ENCODE assay signal across 25 cellular contexts in the genomic region with DNA sequence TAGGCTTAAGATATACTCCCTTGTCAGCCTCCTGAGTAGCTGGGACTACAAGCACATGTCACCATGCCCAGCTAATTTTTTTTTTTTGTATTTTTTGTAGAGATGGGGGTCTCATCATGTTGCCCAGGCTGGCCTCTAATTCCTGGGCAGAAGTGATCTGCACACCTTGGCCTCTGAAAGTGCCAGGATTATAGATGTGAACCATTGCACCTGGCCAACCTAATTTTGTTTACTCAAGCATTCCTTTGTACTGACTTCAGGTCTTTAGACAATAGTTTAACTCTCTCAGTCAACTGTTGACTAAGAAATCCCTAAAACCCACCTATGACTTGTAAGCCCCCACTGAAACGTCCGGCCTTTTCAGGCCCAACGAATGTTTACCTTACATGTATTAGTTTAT.
"Had no signal": no experiment of that assay in that cellular context is flagged by ENCODE, and none has a peak within 500 bp of the region (broad histone marks: within the 10 kb centered on the region; RNA-seq: fewer than 3 reads in every experiment).

No MANE protein-coding gene starts in this region.

- H3K9ac ChIP-seq: KMS-11 had no signal

- H3K36me3 Mint-ChIP-seq: activated naive CD4-positive, alpha-beta T cell treated with anti-CD3 and anti-CD28 coated beads, Interleukin-2, amount 10 ng/mL, durations not matched to agents 7 days and 5 days; activated naive CD8-positive, alpha-beta T cell treated with anti-CD3 and anti-CD28 coated beads for 36 hours; T-cell had no signal

- DNase-seq: activated CD4-positive, alpha-beta memory T cell treated with anti-CD3 and anti-CD28 coated beads, Interleukin-2, amount 10 ng/mL, durations not matched to agents 7 days and 5 days; activated CD4-positive, alpha-beta T cell treated with anti-CD3 and anti-CD28 coated beads for 36 hours; activated CD4-positive, alpha-beta T cell treated with anti-CD3 and anti-CD28 coated beads, Interleukin-2, amount 50 U/mL, for 1 hour; activated CD4-positive, CD25-positive, alpha-beta regulatory T cell; activated gamma-delta T cell treated with Interleukin-2 at 50 U/mL for 16 hours; activated naive CD4-positive, alpha-beta T cell treated with anti-CD3 and anti-CD28 coated beads, Interleukin-2, amount 10 ng/mL, durations not matched to agents 7 days and 5 days; activated naive CD8-positive, alpha-beta T cell treated with anti-CD3 and anti-CD28 coated beads for 36 hours; activated T-cell treated with anti-CD3 and anti-CD28 coated beads for 4 hours; activated T-cell treated with anti-CD3 and anti-CD28 coated beads, Interleukin-2, amount 50 U/mL, for 72 hours; MG63; MV-4-11; NCI-H1105 treated with DMSO at 0.1 percent for 48 hours; NCI-H1436 treated with DMSO at 0.1 percent for 48 hours; NCI-H187 treated with DMSO at 0.1 percent for 48 hours; NCI-H2081 treated with DMSO at 0.1 percent for 48 hours; NCI-H446; NCI-H524; PC-3; SHP77 treated with DMSO at 0.1 percent for 48 hours; T-cell; T-helper 2 cell; T1000 had no signal

- H3K4me2 ChIP-seq: KMS-11 had no signal

- H3K36me3 ChIP-seq: breast epithelium, MG63 had no signal

- H3K4me3 ChIP-seq: breast epithelium, MG63 had no signal

- H3K9me3 ChIP-seq: MG63 had no signal

- H3K27me3 Mint-ChIP-seq: activated CD4-positive, alpha-beta memory T cell treated with anti-CD3 and anti-CD28 coated beads, Interleukin-2, amount 10 ng/mL, durations not matched to agents 7 days and 5 days; activated CD4-positive, alpha-beta T cell treated with anti-CD3 and anti-CD28 coated beads for 36 hours; activated naive CD4-positive, alpha-beta T cell treated with anti-CD3 and anti-CD28 coated beads, Interleukin-2, amount 10 ng/mL, durations not matched to agents 7 days and 5 days; activated naive CD8-positive, alpha-beta T cell treated with anti-CD3 and anti-CD28 coated beads for 36 hours; T-cell had no signal

- ATAC-seq: activated CD4-positive, alpha-beta T cell treated with anti-CD3 and anti-CD28 coated beads for 36 hours; activated T-cell treated with anti-CD3 and anti-CD28 coated beads, Interleukin-2, amount 50 U/mL, for 72 hours; PC-3; T-cell had no signal

- H3K4me3 Mint-ChIP-seq: activated CD4-positive, alpha-beta memory T cell treated with anti-CD3 and anti-CD28 coated beads, Interleukin-2, amount 10 ng/mL, durations not matched to agents 7 days and 5 days; activated CD4-positive, alpha-beta T cell treated with anti-CD3 and anti-CD28 coated beads for 36 hours; activated naive CD4-positive, alpha-beta T cell treated with anti-CD3 and anti-CD28 coated beads, Interleukin-2, amount 10 ng/mL, durations not matched to agents 7 days and 5 days; activated naive CD8-positive, alpha-beta T cell treated with anti-CD3 and anti-CD28 coated beads for 36 hours; activated T-cell treated with anti-CD3 and anti-CD28 coated beads, Interleukin-2, amount 50 U/mL, for 72 hours; T-cell had no signal

- H3K4me1 Mint-ChIP-seq: activated CD4-positive, alpha-beta memory T cell treated with anti-CD3 and anti-CD28 coated beads, Interleukin-2, amount 10 ng/mL, durations not matched to agents 7 days and 5 days; activated CD4-positive, alpha-beta T cell treated with anti-CD3 and anti-CD28 coated beads for 36 hours; activated naive CD4-positive, alpha-beta T cell treated with anti-CD3 and anti-CD28 coated beads, Interleukin-2, amount 10 ng/mL, durations not matched to agents 7 days and 5 days; activated naive CD8-positive, alpha-beta T cell treated with anti-CD3 and anti-CD28 coated beads for 36 hours; T-cell had no signal

- H3K27ac Mint-ChIP-seq: activated CD4-positive, alpha-beta memory T cell treated with anti-CD3 and anti-CD28 coated beads, Interleukin-2, amount 10 ng/mL, durations not matched to agents 7 days and 5 days; activated CD4-positive, alpha-beta T cell treated with anti-CD3 and anti-CD28 coated beads for 36 hours; activated naive CD4-positive, alpha-beta T cell treated with anti-CD3 and anti-CD28 coated beads, Interleukin-2, amount 10 ng/mL, durations not matched to agents 7 days and 5 days; activated naive CD8-positive, alpha-beta T cell treated with anti-CD3 and anti-CD28 coated beads for 36 hours; activated T-cell treated with anti-CD3 and anti-CD28 coated beads, Interleukin-2, amount 50 U/mL, for 72 hours; activated T-helper 2 cell treated with anti-CD3 and anti-CD28 coated beads, Interferon-gamma antibody, Interleukin-2, Interleukin-4, amounts not matched to agents 10 μg/mL and 5 μg/mL and 100 μg/mL, durations not matched to agents 14 hours and 24 hours and 36 hours; T-cell had no signal

- H3K4me1 ChIP-seq: breast epithelium had no signal

- H3K27ac ChIP-seq: breast epithelium, KMS-11 had no signal

- H3K27me3 ChIP-seq: breast epithelium, MG63 had no signal
